ENCODE assay signal across 4 cellular contexts in the genomic region with DNA sequence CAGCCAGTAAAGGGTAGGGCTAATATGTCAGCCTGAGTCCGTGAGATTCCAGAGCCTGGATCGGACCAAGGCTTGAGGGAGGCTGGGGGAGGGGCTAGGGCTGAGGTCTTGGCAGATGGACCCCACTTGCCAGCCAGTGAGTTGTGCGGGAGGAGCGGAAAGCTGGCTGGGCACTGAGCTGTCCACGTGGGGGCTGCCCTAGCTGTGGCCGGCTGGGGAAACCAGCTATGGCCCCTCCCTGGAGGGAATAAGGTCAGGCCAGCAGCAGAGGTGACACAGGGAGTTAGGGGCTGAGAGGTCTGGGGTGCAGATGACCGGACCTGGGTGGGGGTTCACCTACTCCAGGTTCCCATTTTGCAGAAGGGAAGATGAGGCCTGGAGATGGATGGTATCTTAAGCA.
"Had no signal": no experiment of that assay in that cellular context is flagged by ENCODE, and none has a peak within 500 bp of the region (broad histone marks: within the 10 kb centered on the region; RNA-seq: fewer than 3 reads in every experiment).

No MANE protein-coding gene starts in this region.

- ATAC-seq: HepG2, K562 had no signal

- H3K4me3 ChIP-seq: K562 had no signal

- FAIRE-seq: HepG2, K562 had no signal

- DNase-seq: IMR-90 had no signal

- H3K27ac ChIP-seq: HL-60 had no signal
